Comparison of ENCODE assay signal across 9 cellular contexts in genomic region chr3:137970914-137971831, GRCh38. TPM values are rescaled to one million over a fixed set of nuclear protein-coding genes. Genes with fewer than 3 reads are reported as not detected.
A peak's percentile ranks its signal among the peaks of the same experiment; 100 is the strongest.
DNase-seq lines count a peak whose midpoint lies in the region; ATAC-seq, FAIRE-seq and TF ChIP-seq lines count a peak whose summit lies in the region.
"Had no signal": no experiment of that assay in that cellular context is flagged by ENCODE, and none has a peak within 500 bp of the region (broad histone marks: within the 10 kb centered on the region; RNA-seq: fewer than 3 reads in every experiment).

No MANE protein-coding gene starts in this region.

- intact Hi-C loops in K562 (cut with micrococcal nuclease): loop anchor here (5.0 kb wide), 1 partner anchor 939 kb away; no protein-coding TSS in a partner anchor

- peak; percentile 67 for FAIRE-seq in K562 (lab: Jason Lieb, UNC)

- H3K27ac ChIP-seq in K562 (ENCODE audit: extremely low read depth, low read depth, low read length) (no peak overlapping the region), iPS-20b (ENCODE audit: low read length) (no peak overlapping the region)
- H3K27ac ChIP-seq: skin epidermis had no signal

- ATAC-seq in activated CD4-positive, CD25-positive, alpha-beta regulatory T cell treated with anti-CD3 and anti-CD28 coated beads, Interleukin-2, amount 50 U/mL, for 24 hours: no peak
- ATAC-seq in HG02884 (IDR thresholded peaks at IDR 0.05; ENCODE audit: unreplicated experiment) (peak; percentile 96), K562 (peak; percentile 97)

- H3K4me1 ChIP-seq in K562 (replicated peaks in 1 of 2; ENCODE audit: control insufficient read depth in 2 of 2, insufficient read depth in 2 of 2, low read length in 2 of 2) (no peaks in the 10 kb centered on the region), iPS-20b (ENCODE audit: insufficient read depth, low read length) (no peaks in the 10 kb centered on the region)

- H3K27me3 ChIP-seq in K562 (ENCODE audit: control insufficient read depth in 2 of 2, insufficient read depth in 2 of 2, low read length in 2 of 2): no peaks in the 10 kb centered on the region
- peaks cover 7% of the 10 kb centered on the region for H3K27me3 ChIP-seq in iPS-20b (ENCODE audit: insufficient read depth, low read length)

- no peak overlapping the region for H3K4me3 ChIP-seq in K562
- H3K4me3 ChIP-seq in iPS-20b (ENCODE audit: low read length): peak overlapping the region; percentile 27; the same call in 1 of the 2 replicates
- H3K4me3 ChIP-seq: skin epidermis had no signal

- TF ChIP-seq POLR2A in K562 (conservative IDR thresholded peaks at IDR 0.05): no peak

- no peaks in the 10 kb centered on the region for H3K36me3 ChIP-seq in K562 (ENCODE audit: control insufficient read depth, insufficient read depth, low read length)
- H3K36me3 ChIP-seq in iPS-20b (ENCODE audit: insufficient read depth, low read depth, low read length): no peaks in the 10 kb centered on the region

- CTCF ChIA-PET in K562 (lab: Yijun Ruan, JAX; ENCODE audit: low intra/inter-chr PET ratio): no interaction called here

- peak overlapping the region; percentile 68 for H3K4me2 ChIP-seq in K562 (ENCODE audit: insufficient read depth, low read length)

- in situ Hi-C loops in K562 (cut with MboI): loop anchor here (25.0 kb wide), 3 partner anchors 859 to 1909 kb away; partner anchors contain the start of gene STAG1

- POLR2A ChIA-PET in K562 (lab: Yijun Ruan, JAX): interaction anchor here (0.6 to 1.0 kb wide), 2 partner anchors 44 to 81 kb away, joined by 3 read pairs; no protein-coding TSS in a partner anchor

- no peak overlapping the region for H3K9ac ChIP-seq in K562 (ENCODE audit: insufficient read depth in 1 of 2, low read depth in 2 of 2, low read length in 2 of 2)
- no peak overlapping the region for H3K9ac ChIP-seq in iPS-20b (ENCODE audit: low read depth, low read length)

- no peak for TF ChIP-seq EP300 in K562 (IDR thresholded peaks at IDR 0.05; ENCODE audit: low read length)

- no peaks in the 10 kb centered on the region for H3K9me1 ChIP-seq in K562 (ENCODE audit: control insufficient read depth, insufficient read depth, low read length)

- WGBS in K562 (ENCODE audit: insufficient coverage, low coverage, missing lambda C conversion rate): 1% methylated on average over 13 of the region's 18 CpGs

- no peaks in the 10 kb centered on the region for H3K9me3 ChIP-seq in K562 (replicated peaks; ENCODE audit: control insufficient read depth, insufficient read depth, low read depth, low read length)
- no peaks in the 10 kb centered on the region for H3K9me3 ChIP-seq in iPS-20b (ENCODE audit: insufficient read depth, low read depth, low read length)

- no TSS peak for BruUV-seq in K562 (replicated peaks; lab: Mats Ljungman, UMichigan)

- no peaks in the 10 kb centered on the region for H4K20me1 ChIP-seq in K562 (replicated peaks; ENCODE audit: control insufficient read depth, insufficient read depth, low read length)

- TF ChIP-seq RAD21 in K562 (CRISPR knock-in tag; conservative IDR thresholded peaks at IDR 0.05 in 1 of 2, IDR thresholded peaks at IDR 0.05 in 1 of 2): peak; percentile 43 to 70; a peak in 3 of 4 replicates

- no peaks in the 10 kb centered on the region for H3K79me2 ChIP-seq in K562 (ENCODE audit: control insufficient read depth, insufficient read depth, low read length)

- H2AFZ ChIP-seq in K562 (ENCODE audit: low read depth, low read length): peak overlapping the region; percentile 77

- peak; percentile 66 to 82 (median 73) for TF ChIP-seq CTCF in K562 (IDR thresholded peaks at IDR 0.05 in 2 of 3, conservative IDR thresholded peaks at IDR 0.05 in 1 of 3; ENCODE audit: insufficient read depth in 2 of 3, low read depth in 1 of 3, low read length in 3 of 3)

- peak; percentile 7 for DNase-seq in activated CD4-positive, CD25-positive, alpha-beta regulatory T cell treated with anti-CD3 and anti-CD28 coated beads, Interleukin-2, amount 50 U/mL, for 16 hours (ENCODE audit: low read depth, low spot score)
- peak; percentile 78 for DNase-seq in NCI-H2029 (lab: John Stamatoyannopoulos, UW)
- DNase-seq in T-helper 2 cell: peak in 3 of 5 experiments; percentile 10 to 43 (median 30)
- DNase-seq in K562 (ENCODE audit: extremely low read depth in 1 of 4, low spot score in 3 of 4): peak; percentile 42 to 58 (median 52)
- peak; percentile 21 to 56 for DNase-seq in stimulated activated CD4-positive, alpha-beta T cell treated with anti-CD3 and anti-CD28 coated beads, Interleukin-12 subunit alpha, Interleukin-12 subunit beta, amount 100 ng/mL, for 24 hours (ENCODE audit: low read depth in 2 of 2)

TF ChIP-seq in K562, 482 proteins besides CTCF, POLR2A, EP300 and RAD21:
- TF ChIP-seq CREM (IDR thresholded peaks at IDR 0.05; ENCODE audit: low read depth) (0 out of 2 replicates have a peak, but pooled peaks have one; percentile 27), PHF8 (IDR thresholded peaks at IDR 0.05; ENCODE audit: borderline replicate concordance, low read length) (no peak), RB1 (IDR thresholded peaks at IDR 0.05; ENCODE audit: low read depth) (0 out of 2 replicates have a peak, but pooled peaks have one; percentile 22), SMC3 (conservative IDR thresholded peaks at IDR 0.05; ENCODE audit: insufficient read depth, low read depth, low read length) (peak; percentile 49; the same call in 1 of the 2 replicates), ETS2 (tag; IDR thresholded peaks at IDR 0.05; ENCODE audit: borderline replicate concordance, poor library complexity, severe bottlenecking) (no peak)

RNA-seq across cellular contexts. Expression of gene CLDN18, which starts 38.8 kb away (rescaled TPM):
- not detected in 2 replicates for total RNA-seq in K562 (2011; cell fraction: chromatin; rRNA removed; ENCODE audit: low replicate concordance)
- not detected in 2 replicates for total RNA-seq in K562 (2011; cell fraction: nucleolus; rRNA removed)
- not detected in 2 replicates for total RNA-seq in K562 (2011; cell fraction: nucleoplasm; rRNA removed)
- 0.04 TPM in 1 of 2 replicates, not detected in the other for total RNA-seq in K562 (2014; rRNA removed)
- not detected in 2 replicates for total RNA-seq in K562 (2014; rRNA removed; fragmentation: Illumina TruSeq; extraction: Trizol)
- total RNA-seq in K562 (2015; rRNA removed; fragmentation: Illumina TruSeq; extraction: Trizol): not detected in 2 replicates
- 0.11 TPM in 2 replicates for total RNA-seq in K562 (2021)
- polyA plus RNA-seq in K562 (2011; rRNA removed): not detected in 2 replicates
- not detected in 2 replicates for polyA plus RNA-seq in K562 (2011; cell fraction: cytosol; rRNA removed)
- polyA plus RNA-seq in K562 (2011; cell fraction: nucleus; rRNA removed): not detected in 2 replicates
- not detected in 2 replicates for polyA plus RNA-seq in K562 (2012)
- not detected in 2 replicates for polyA plus RNA-seq in K562 (2014; fragmentation: Illumina TruSeq; extraction: Trizol)
- not detected for polyA plus RNA-seq in K562 (2014; fragmentation: Nextera tagmentation; extraction: Ambion mirVana)
- not detected in 2 replicates for polyA plus RNA-seq in K562 (2014; rRNA removed)
- polyA minus RNA-seq in K562 (2011; rRNA and poly(A)+ RNA removed): not detected in 2 replicates
- not detected in 2 replicates for polyA minus RNA-seq in K562 (2011; cell fraction: cytosol; rRNA and poly(A)+ RNA removed)
- not detected in 2 replicates for polyA minus RNA-seq in K562 (2011; cell fraction: nucleus; rRNA and poly(A)+ RNA removed)

Comparison
In these comparisons a context has a peak if more than half of its experiments do, and no peak if none do; other contexts are left out.
1. DNase-seq: peak in every context shown above with its lines; median percentile 78 in NCI-H2029; 52 in K562; 38 in stimulated activated CD4-positive, alpha-beta T cell treated with anti-CD3 and anti-CD28 coated beads, Interleukin-12 subunit alpha, Interleukin-12 subunit beta, amount 100 ng/mL, for 24 hours; 30 in T-helper 2 cell; 7 in activated CD4-positive, CD25-positive, alpha-beta regulatory T cell treated with anti-CD3 and anti-CD28 coated beads, Interleukin-2, amount 50 U/mL, for 16 hours.
2. ATAC-seq: peak in HG02884 (single experiment) and K562 (single experiment); none in activated CD4-positive, CD25-positive, alpha-beta regulatory T cell treated with anti-CD3 and anti-CD28 coated beads, Interleukin-2, amount 50 U/mL, for 24 hours (0 of 2).